ENCODE assay signal across 1 cellular context in the genomic region with DNA sequence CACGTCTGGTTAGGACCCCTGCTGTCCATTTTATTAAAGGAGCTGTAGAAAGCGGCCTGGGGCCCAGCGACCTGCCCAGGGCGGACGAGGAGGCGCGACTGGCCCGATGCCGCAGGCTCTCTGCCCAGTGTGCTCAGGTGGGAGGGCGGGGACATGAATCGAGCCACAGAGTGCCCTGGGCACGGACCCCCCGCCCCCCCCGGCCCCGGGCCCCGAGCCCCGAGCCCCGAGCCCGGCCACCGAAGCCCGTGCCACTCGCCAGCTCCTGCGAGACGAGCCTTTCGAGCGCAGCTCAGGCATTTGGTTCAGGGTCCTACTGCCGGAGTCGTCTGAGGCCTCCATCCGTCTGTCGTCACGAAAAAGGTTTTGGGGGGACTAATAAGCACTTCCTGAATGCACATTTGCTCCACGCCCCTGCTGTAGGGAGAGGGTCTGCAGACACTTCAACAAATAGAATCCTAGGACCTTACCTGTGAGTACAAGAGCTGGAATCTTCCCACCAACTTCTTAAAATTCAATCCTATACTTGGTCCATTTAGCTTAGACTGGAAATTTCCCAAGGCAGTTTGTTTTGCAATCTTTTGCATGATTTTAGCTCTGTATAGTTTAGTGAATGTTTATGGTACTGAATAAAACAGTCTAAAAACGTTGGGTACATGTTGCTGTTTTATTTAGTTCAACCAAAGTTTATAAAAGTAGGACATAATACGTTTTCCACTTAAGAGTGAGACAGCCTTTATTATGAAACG.
TF ChIP-seq lines count a peak whose summit lies in the region.

No MANE protein-coding gene starts in this region.

TF ChIP-seq in HepG2, 621 proteins besides CTCF, POLR2A, EP300 and RAD21 (continued from another document and continues in another):
- TF ChIP-seq, protein P1, sequence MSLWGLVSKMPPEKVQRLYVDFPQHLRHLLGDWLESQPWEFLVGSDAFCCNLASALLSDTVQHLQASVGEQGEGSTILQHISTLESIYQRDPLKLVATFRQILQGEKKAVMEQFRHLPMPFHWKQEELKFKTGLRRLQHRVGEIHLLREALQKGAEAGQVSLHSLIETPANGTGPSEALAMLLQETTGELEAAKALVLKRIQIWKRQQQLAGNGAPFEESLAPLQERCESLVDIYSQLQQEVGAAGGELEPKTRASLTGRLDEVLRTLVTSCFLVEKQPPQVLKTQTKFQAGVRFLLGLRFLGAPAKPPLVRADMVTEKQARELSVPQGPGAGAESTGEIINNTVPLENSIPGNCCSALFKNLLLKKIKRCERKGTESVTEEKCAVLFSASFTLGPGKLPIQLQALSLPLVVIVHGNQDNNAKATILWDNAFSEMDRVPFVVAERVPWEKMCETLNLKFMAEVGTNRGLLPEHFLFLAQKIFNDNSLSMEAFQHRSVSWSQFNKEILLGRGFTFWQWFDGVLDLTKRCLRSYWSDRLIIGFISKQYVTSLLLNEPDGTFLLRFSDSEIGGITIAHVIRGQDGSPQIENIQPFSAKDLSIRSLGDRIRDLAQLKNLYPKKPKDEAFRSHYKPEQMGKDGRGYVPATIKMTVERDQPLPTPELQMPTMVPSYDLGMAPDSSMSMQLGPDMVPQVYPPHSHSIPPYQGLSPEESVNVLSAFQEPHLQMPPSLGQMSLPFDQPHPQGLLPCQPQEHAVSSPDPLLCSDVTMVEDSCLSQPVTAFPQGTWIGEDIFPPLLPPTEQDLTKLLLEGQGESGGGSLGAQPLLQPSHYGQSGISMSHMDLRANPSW (CRISPR knock-in tag; IDR thresholded peaks at IDR 0.05; ENCODE audit: borderline replicate concordance), result no peak
- TF ChIP-seq ZNF678 (CRISPR knock-in tag; IDR thresholded peaks at IDR 0.05), result 0 out of 2 replicates have a peak, but pooled peaks have one; percentile 51
- 0 out of 2 replicates have a peak, but pooled peaks have one; percentile 73 for TF ChIP-seq ZBTB42 (CRISPR knock-in tag; IDR thresholded peaks at IDR 0.05)
- no peak for TF ChIP-seq PITX1 (CRISPR knock-in tag; IDR thresholded peaks at IDR 0.05)
- 0 out of 2 replicates have a peak, but pooled peaks have one; percentile 40 for TF ChIP-seq E2F2 (CRISPR knock-in tag; IDR thresholded peaks at IDR 0.05; ENCODE audit: borderline replicate concordance)
- peak; percentile 54; the same call in 1 of the 2 replicates for TF ChIP-seq ELF4 (CRISPR knock-in tag; IDR thresholded peaks at IDR 0.05; ENCODE audit: borderline replicate concordance)
- no peak for TF ChIP-seq TEF (CRISPR knock-in tag; IDR thresholded peaks at IDR 0.05)
- 0 out of 2 replicates have a peak, but pooled peaks have one; percentile 7 for TF ChIP-seq PCBP1 (IDR thresholded peaks at IDR 0.05; ENCODE audit: borderline replicate concordance, low read depth, low read length)
- 0 out of 2 replicates have a peak, but pooled peaks have one; percentile 6 for TF ChIP-seq CC2D1A (CRISPR knock-in tag; IDR thresholded peaks at IDR 0.05)
- TF ChIP-seq ZNF326 (CRISPR knock-in tag; IDR thresholded peaks at IDR 0.05; ENCODE audit: borderline replicate concordance), result no peak
- 0 out of 2 replicates have a peak, but pooled peaks have one; percentile 14 for TF ChIP-seq GMEB1 (CRISPR knock-in tag; IDR thresholded peaks at IDR 0.05; ENCODE audit: borderline replicate concordance)
- peak; percentile 70; the same call in 1 of the 2 replicates for TF ChIP-seq ZC3H4 (CRISPR knock-in tag; IDR thresholded peaks at IDR 0.05; ENCODE audit: borderline replicate concordance)
- TF ChIP-seq, protein P2, sequence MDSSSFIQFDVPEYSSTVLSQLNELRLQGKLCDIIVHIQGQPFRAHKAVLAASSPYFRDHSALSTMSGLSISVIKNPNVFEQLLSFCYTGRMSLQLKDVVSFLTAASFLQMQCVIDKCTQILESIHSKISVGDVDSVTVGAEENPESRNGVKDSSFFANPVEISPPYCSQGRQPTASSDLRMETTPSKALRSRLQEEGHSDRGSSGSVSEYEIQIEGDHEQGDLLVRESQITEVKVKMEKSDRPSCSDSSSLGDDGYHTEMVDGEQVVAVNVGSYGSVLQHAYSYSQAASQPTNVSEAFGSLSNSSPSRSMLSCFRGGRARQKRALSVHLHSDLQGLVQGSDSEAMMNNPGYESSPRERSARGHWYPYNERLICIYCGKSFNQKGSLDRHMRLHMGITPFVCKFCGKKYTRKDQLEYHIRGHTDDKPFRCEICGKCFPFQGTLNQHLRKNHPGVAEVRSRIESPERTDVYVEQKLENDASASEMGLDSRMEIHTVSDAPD (CRISPR knock-in tag; IDR thresholded peaks at IDR 0.05), result no peak; the same call in 1 of the 2 replicates
- TF ChIP-seq, protein P3, sequence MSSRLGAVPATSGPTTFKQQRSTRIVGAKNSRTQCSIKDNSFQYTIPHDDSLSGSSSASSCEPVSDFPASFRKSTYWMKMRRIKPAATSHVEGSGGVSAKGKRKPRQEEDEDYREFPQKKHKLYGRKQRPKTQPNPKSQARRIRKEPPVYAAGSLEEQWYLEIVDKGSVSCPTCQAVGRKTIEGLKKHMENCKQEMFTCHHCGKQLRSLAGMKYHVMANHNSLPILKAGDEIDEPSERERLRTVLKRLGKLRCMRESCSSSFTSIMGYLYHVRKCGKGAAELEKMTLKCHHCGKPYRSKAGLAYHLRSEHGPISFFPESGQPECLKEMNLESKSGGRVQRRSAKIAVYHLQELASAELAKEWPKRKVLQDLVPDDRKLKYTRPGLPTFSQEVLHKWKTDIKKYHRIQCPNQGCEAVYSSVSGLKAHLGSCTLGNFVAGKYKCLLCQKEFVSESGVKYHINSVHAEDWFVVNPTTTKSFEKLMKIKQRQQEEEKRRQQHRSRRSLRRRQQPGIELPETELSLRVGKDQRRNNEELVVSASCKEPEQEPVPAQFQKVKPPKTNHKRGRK (CRISPR knock-in tag; IDR thresholded peaks at IDR 0.05), result no peak
- no peak for TF ChIP-seq IRF2 (CRISPR knock-in tag; IDR thresholded peaks at IDR 0.05)
- TF ChIP-seq EEA1 (CRISPR knock-in tag; IDR thresholded peaks at IDR 0.05; ENCODE audit: borderline replicate concordance), result peak; percentile 34; the same call in 1 of the 2 replicates
- TF ChIP-seq ZNF782 (CRISPR knock-in tag; IDR thresholded peaks at IDR 0.05; ENCODE audit: borderline replicate concordance), result 0 out of 2 replicates have a peak, but pooled peaks have one; percentile 32
- 0 out of 2 replicates have a peak, but pooled peaks have one; percentile 6 for TF ChIP-seq ZNF34 (CRISPR knock-in tag; IDR thresholded peaks at IDR 0.05; ENCODE audit: borderline replicate concordance)
- peak; percentile 2; the same call in 1 of the 2 replicates for TF ChIP-seq BCL6 (CRISPR knock-in tag; IDR thresholded peaks at IDR 0.05)
- TF ChIP-seq, protein P4, sequence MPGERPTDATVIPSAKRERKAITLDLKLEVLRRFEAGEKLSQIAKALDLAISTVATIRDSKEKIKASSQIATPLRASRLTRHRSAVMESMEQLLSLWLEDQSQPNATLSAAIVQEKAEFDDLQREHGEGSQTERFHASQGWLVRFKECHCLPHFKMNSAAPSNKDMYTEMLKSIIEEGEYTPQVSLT (CRISPR knock-in tag; IDR thresholded peaks at IDR 0.05; ENCODE audit: borderline replicate concordance, low read depth), result 0 out of 2 replicates have a peak, but pooled peaks have one; percentile 53
- peak; percentile 4 for TF ChIP-seq HNRNPK (IDR thresholded peaks at IDR 0.05; ENCODE audit: low read depth, low read length, poor library complexity, severe bottlenecking)
- TF ChIP-seq KDM2A (CRISPR knock-in tag; IDR thresholded peaks at IDR 0.05; ENCODE audit: borderline replicate concordance, low read depth), result peak; percentile 10
- 0 out of 2 replicates have a peak, but pooled peaks have one; percentile 14 for TF ChIP-seq HOXA5 (CRISPR knock-in tag; IDR thresholded peaks at IDR 0.05)
- TF ChIP-seq ZFP36L2 (CRISPR knock-in tag; IDR thresholded peaks at IDR 0.05), result no peak
- 0 out of 2 replicates have a peak, but pooled peaks have one; percentile 0 for TF ChIP-seq ZNF879 (CRISPR knock-in tag; IDR thresholded peaks at IDR 0.05)
- no peak for TF ChIP-seq SALL1 (CRISPR knock-in tag; IDR thresholded peaks at IDR 0.05)
- TF ChIP-seq GPN1 (CRISPR knock-in tag; IDR thresholded peaks at IDR 0.05; ENCODE audit: borderline replicate concordance), result 0 out of 2 replicates have a peak, but pooled peaks have one; percentile 15
- TF ChIP-seq HIVEP1 (CRISPR knock-in tag; IDR thresholded peaks at IDR 0.05), result no peak
- TF ChIP-seq, protein P5, sequence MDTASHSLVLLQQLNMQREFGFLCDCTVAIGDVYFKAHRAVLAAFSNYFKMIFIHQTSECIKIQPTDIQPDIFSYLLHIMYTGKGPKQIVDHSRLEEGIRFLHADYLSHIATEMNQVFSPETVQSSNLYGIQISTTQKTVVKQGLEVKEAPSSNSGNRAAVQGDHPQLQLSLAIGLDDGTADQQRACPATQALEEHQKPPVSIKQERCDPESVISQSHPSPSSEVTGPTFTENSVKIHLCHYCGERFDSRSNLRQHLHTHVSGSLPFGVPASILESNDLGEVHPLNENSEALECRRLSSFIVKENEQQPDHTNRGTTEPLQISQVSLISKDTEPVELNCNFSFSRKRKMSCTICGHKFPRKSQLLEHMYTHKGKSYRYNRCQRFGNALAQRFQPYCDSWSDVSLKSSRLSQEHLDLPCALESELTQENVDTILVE (CRISPR knock-in tag; IDR thresholded peaks at IDR 0.05), result 0 out of 2 replicates have a peak, but pooled peaks have one; percentile 6
- peak; percentile 34; the same call in 1 of the 2 replicates for TF ChIP-seq PAX8 (CRISPR knock-in tag; IDR thresholded peaks at IDR 0.05; ENCODE audit: borderline replicate concordance)
- TF ChIP-seq HNRNPLL (IDR thresholded peaks at IDR 0.05; ENCODE audit: low read depth, low read length, poor library complexity, severe bottlenecking), result no peak
- TF ChIP-seq ZFP36L1 (CRISPR knock-in tag; IDR thresholded peaks at IDR 0.05), result no peak
- no peak for TF ChIP-seq JARID2 (CRISPR knock-in tag; IDR thresholded peaks at IDR 0.05; ENCODE audit: insufficient replicate concordance)
- TF ChIP-seq HNF4G (IDR thresholded peaks at IDR 0.05; ENCODE audit: borderline replicate concordance, low read depth, low read length), result no peak
- TF ChIP-seq HNF4G (CRISPR knock-in tag; IDR thresholded peaks at IDR 0.05; ENCODE audit: borderline replicate concordance, low read depth), result 0 out of 2 replicates have a peak, but pooled peaks have one; percentile 43
- TF ChIP-seq ZNF430 (CRISPR knock-in tag; IDR thresholded peaks at IDR 0.05), result 0 out of 2 replicates have a peak, but pooled peaks have one; percentile 7
- peak; percentile 4; the same call in 1 of the 2 replicates for TF ChIP-seq WIZ (CRISPR knock-in tag; IDR thresholded peaks at IDR 0.05)
- TF ChIP-seq RBFOX2 (IDR thresholded peaks at IDR 0.05; ENCODE audit: low read depth, low read length), result peak; percentile 11
- no peak for TF ChIP-seq ZNF549 (CRISPR knock-in tag; IDR thresholded peaks at IDR 0.05)
- TF ChIP-seq, protein P6, sequence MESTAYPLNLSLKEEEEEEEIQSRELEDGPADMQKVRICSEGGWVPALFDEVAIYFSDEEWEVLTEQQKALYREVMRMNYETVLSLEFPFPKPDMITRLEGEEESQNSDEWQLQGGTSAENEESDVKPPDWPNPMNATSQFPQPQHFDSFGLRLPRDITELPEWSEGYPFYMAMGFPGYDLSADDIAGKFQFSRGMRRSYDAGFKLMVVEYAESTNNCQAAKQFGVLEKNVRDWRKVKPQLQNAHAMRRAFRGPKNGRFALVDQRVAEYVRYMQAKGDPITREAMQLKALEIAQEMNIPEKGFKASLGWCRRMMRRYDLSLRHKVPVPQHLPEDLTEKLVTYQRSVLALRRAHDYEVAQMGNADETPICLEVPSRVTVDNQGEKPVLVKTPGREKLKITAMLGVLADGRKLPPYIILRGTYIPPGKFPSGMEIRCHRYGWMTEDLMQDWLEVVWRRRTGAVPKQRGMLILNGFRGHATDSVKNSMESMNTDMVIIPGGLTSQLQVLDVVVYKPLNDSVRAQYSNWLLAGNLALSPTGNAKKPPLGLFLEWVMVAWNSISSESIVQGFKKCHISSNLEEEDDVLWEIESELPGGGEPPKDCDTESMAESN (CRISPR knock-in tag; conservative IDR thresholded peaks at IDR 0.05), result 0 out of 2 replicates have a peak, but pooled peaks have one; percentile 4
- TF ChIP-seq ZBTB44 (CRISPR knock-in tag; IDR thresholded peaks at IDR 0.05), result no peak
- TF ChIP-seq BRD4 (CRISPR knock-in tag; IDR thresholded peaks at IDR 0.05), result 0 out of 2 replicates have a peak, but pooled peaks have one; percentile 12
- TF ChIP-seq ZBTB7A (CRISPR knock-in tag; IDR thresholded peaks at IDR 0.05), result no peak
- TF ChIP-seq CBX2 (IDR thresholded peaks at IDR 0.05; ENCODE audit: low read depth, low read length), result no peak
- no peak for TF ChIP-seq CBX2 (CRISPR knock-in tag; IDR thresholded peaks at IDR 0.05; ENCODE audit: low read depth)
- TF ChIP-seq ZNF552 (CRISPR knock-in tag; IDR thresholded peaks at IDR 0.05; ENCODE audit: borderline replicate concordance), result 0 out of 2 replicates have a peak, but pooled peaks have one; percentile 77
